In genomic region chr9:39198001-39198709, GRCh38 we compare ENCODE assay signal across 7 cellular contexts.
DNase-seq lines count a peak whose midpoint lies in the region; ATAC-seq, FAIRE-seq and TF ChIP-seq lines count a peak whose summit lies in the region.
"Not testable (repeated sequence)": the region's sequence is repeated elsewhere in the genome, so short reads cannot be mapped to it uniquely, and the experiment has no call there.

No MANE protein-coding gene starts in this region.

- not testable (repeated sequence) for FAIRE-seq in A549 (lab: Jason Lieb, UNC); endothelial cell of umbilical vein (lab: Jason Lieb, UNC)

- not testable (repeated sequence) for H3K36me3 ChIP-seq in HCT116 (ENCODE audit: control insufficient read depth in 1 of 2, insufficient read depth in 2 of 2, low read length in 2 of 2); PC-3 (ENCODE audit: low read depth, low read length); Panc1 (ENCODE audit: control insufficient read depth, insufficient read depth, low read length); RWPE2 (ENCODE audit: low read depth); endothelial cell of umbilical vein (ENCODE audit: control insufficient read depth in 2 of 2, extremely low read depth in 1 of 2, insufficient read depth in 2 of 2, low read length in 2 of 2)

- H3K9me1 ChIP-seq in endothelial cell of umbilical vein (replicated peaks; ENCODE audit: control insufficient read depth, extremely low read depth, insufficient read depth, low read length): not testable (repeated sequence)

- H3K79me2 ChIP-seq in HCT116 (ENCODE audit: insufficient read depth, low read length); PC-3 (ENCODE audit: low read length); endothelial cell of umbilical vein (ENCODE audit: control insufficient read depth, insufficient read depth, low read length): not testable (repeated sequence)

- POLR2A ChIA-PET in A549 (lab: Yijun Ruan, JAX); HCT116 (lab: Charles Lee); PC-3 (lab: Charles Lee; ENCODE audit: unreplicated experiment); Panc1 (lab: Charles Lee); endothelial cell of umbilical vein (lab: Charles Lee): not testable (repeated sequence)

- TF ChIP-seq POLR2A in A549 (IDR thresholded peaks at IDR 0.05; ENCODE audit: low read length); HCT116 (IDR thresholded peaks at IDR 0.05; ENCODE audit: borderline replicate concordance, extremely low read depth, insufficient read depth, insufficient read length); endothelial cell of umbilical vein (IDR thresholded peaks at IDR 0.05; ENCODE audit: low read depth, low read length): not testable (repeated sequence)

- not testable (repeated sequence) for TF ChIP-seq EP300 in A549 (IDR thresholded peaks at IDR 0.05)

- no CpG with 5 or more reads among the region's 7 CpGs for WGBS in A549 (ENCODE audit: missing lambda C conversion rate)

- not testable (repeated sequence) for BruUV-seq in HCT116 (replicated peaks; lab: Mats Ljungman, UMichigan); PC-3 (replicated peaks; lab: Mats Ljungman, UMichigan); Panc1 (replicated peaks; lab: Mats Ljungman, UMichigan)
- BruUV-seq in endothelial cell of umbilical vein (replicated peaks; lab: Mats Ljungman, UMichigan): TSS peak; percentile 88

- RAD21 ChIA-PET in HCT116 (lab: Charles Lee; ENCODE audit: low non-redundant PET in 1 of 2, low total read pairs in 2 of 2, uncharacterized antibody in 2 of 2, unreplicated experiment in 2 of 2): not testable (repeated sequence)

- DNase-seq in A549 (ENCODE audit: low read depth in 1 of 2, low spot score in 1 of 2); HCT116 (ENCODE audit: low read depth, low spot score); PC-3; Panc1 (ENCODE audit: low read depth, low spot score); RWPE2 (ENCODE audit: low spot score); endothelial cell of umbilical vein (ENCODE audit: low read depth, low spot score); foreskin keratinocyte: not testable (repeated sequence)

- not testable (repeated sequence) for H2AFZ ChIP-seq in HCT116 (ENCODE audit: low read depth, low read length, poor library complexity, severe bottlenecking); PC-3 (ENCODE audit: low read length); endothelial cell of umbilical vein (ENCODE audit: low read depth, low read length)

- not testable (repeated sequence) for H3K9me3 ChIP-seq in A549; HCT116 (ENCODE audit: control insufficient read depth in 1 of 2, insufficient read depth in 1 of 2, low read depth in 1 of 2, low read length in 2 of 2); PC-3 (ENCODE audit: low read length); Panc1 (ENCODE audit: control insufficient read depth, insufficient read depth, low read depth, low read length); RWPE2 (ENCODE audit: severe bottlenecking); endothelial cell of umbilical vein (replicated peaks; ENCODE audit: control insufficient read depth, insufficient read depth, low read length)

- CTCF ChIA-PET in A549 (lab: Yijun Ruan, JAX); HCT116 (lab: Charles Lee); PC-3 (lab: Charles Lee); Panc1 (lab: Charles Lee); endothelial cell of umbilical vein (lab: Charles Lee): not testable (repeated sequence)

- not testable (repeated sequence) for H3K4me1 ChIP-seq in A549; HCT116 (ENCODE audit: control insufficient read depth in 1 of 2, insufficient read depth in 2 of 2, low read length in 2 of 2); PC-3 (ENCODE audit: insufficient read depth, low read length); Panc1 (ENCODE audit: control insufficient read depth, insufficient read depth, low read length); RWPE2 (ENCODE audit: insufficient read depth, poor library complexity, severe bottlenecking); endothelial cell of umbilical vein (ENCODE audit: control insufficient read depth, extremely low read depth, insufficient read depth, low read length); foreskin keratinocyte

- intact Hi-C loops in HCT116 (cut with micrococcal nuclease); PC-3 (cut with micrococcal nuclease); Panc1 (cut with micrococcal nuclease; ENCODE audit: unreplicated experiment); endothelial cell of umbilical vein (cut with micrococcal nuclease): not testable (repeated sequence)

- H3K9ac ChIP-seq in HCT116 (ENCODE audit: low read length); PC-3 (ENCODE audit: low read length); endothelial cell of umbilical vein (replicated peaks; ENCODE audit: extremely low read depth, insufficient read depth, low read length): not testable (repeated sequence)

- H3K27ac ChIP-seq in A549; HCT116 (ENCODE audit: low read depth, low read length); PC-3 (ENCODE audit: low read length); Panc1 (ENCODE audit: low read length); RWPE2 (ENCODE audit: poor library complexity, severe bottlenecking); endothelial cell of umbilical vein (ENCODE audit: insufficient read depth, low read depth, low read length); foreskin keratinocyte: not testable (repeated sequence)

- H3K9me2 ChIP-seq in HCT116 (ENCODE audit: insufficient read depth); PC-3 (replicated peaks; ENCODE audit: low read length): not testable (repeated sequence)

- not testable (repeated sequence) for H4K20me1 ChIP-seq in HCT116 (ENCODE audit: insufficient read depth); PC-3 (ENCODE audit: low read length); endothelial cell of umbilical vein (replicated peaks; ENCODE audit: control insufficient read depth, extremely low read depth, insufficient read depth, low read length)

- ATAC-seq in A549: peak; percentile 70 to 82
- ATAC-seq in HCT116: peak; percentile 75
- ATAC-seq in PC-3: peak; percentile 71
- ATAC-seq in Panc1: peak; percentile 89
- peak; percentile 67; the same call in 2 of the 3 replicates for ATAC-seq in RWPE2 (ENCODE audit: low read depth)
- peak; percentile 78 for ATAC-seq in foreskin keratinocyte

- in situ Hi-C loops in Panc1 (cut with HindIII; ENCODE audit: low pct_unique_long_range_greater_than_20kb, low sequenced_read_pairs): not testable (repeated sequence)

- H3F3A ChIP-seq in PC-3 (ENCODE audit: low read length, unreplicated experiment): not testable (repeated sequence)

- not testable (repeated sequence) for TF ChIP-seq CTCF in A549 (IDR thresholded peaks at IDR 0.05); HCT116 (IDR thresholded peaks at IDR 0.05 in 2 of 3, conservative IDR thresholded peaks at IDR 0.05 in 1 of 3; ENCODE audit: borderline replicate concordance in 1 of 3, insufficient read depth in 1 of 3, low read depth in 2 of 3, low read length in 2 of 3); PC-3 (conservative IDR thresholded peaks at IDR 0.05; ENCODE audit: low read depth, low read length); Panc1 (IDR thresholded peaks at IDR 0.05); RWPE2 (IDR thresholded peaks at IDR 0.05; ENCODE audit: poor library complexity, severe bottlenecking); endothelial cell of umbilical vein (IDR thresholded peaks at IDR 0.05; ENCODE audit: extremely low read depth in 1 of 2, insufficient read depth in 1 of 2, low read depth in 1 of 2, low read length in 2 of 2); foreskin keratinocyte (conservative IDR thresholded peaks at IDR 0.05)

- dilution Hi-C loops in endothelial cell of umbilical vein (cut with MboI; ENCODE audit: extremely low pct_ligation_motif_present, low sequenced_read_pairs): not testable (repeated sequence)

- not testable (repeated sequence) for TF ChIP-seq RAD21 in A549 (conservative IDR thresholded peaks at IDR 0.05 in 1 of 2, IDR thresholded peaks at IDR 0.05 in 1 of 2); HCT116 (IDR thresholded peaks at IDR 0.05; ENCODE audit: low read depth)

- not testable (repeated sequence) for H3K4me3 ChIP-seq in A549; HCT116 (replicated peaks in 1 of 2; ENCODE audit: low read depth in 1 of 2, low read length in 2 of 2); PC-3 (ENCODE audit: low read length); Panc1 (ENCODE audit: low read depth in 2 of 2, low read length in 2 of 2); RWPE2 (ENCODE audit: severe bottlenecking); endothelial cell of umbilical vein (replicated peaks in 1 of 3; ENCODE audit: insufficient read depth in 1 of 3, low read depth in 1 of 3, low read length in 3 of 3)

- H3K27me3 ChIP-seq in HCT116 (ENCODE audit: insufficient read depth, low read length); PC-3 (ENCODE audit: low read length); Panc1 (ENCODE audit: control insufficient read depth, insufficient read depth, low read length); RWPE2 (ENCODE audit: insufficient read depth, poor library complexity, severe bottlenecking); endothelial cell of umbilical vein (ENCODE audit: control insufficient read depth in 2 of 2, insufficient read depth in 2 of 2, low read length in 2 of 2); foreskin keratinocyte: not testable (repeated sequence)

- H3K4me2 ChIP-seq in A549; HCT116 (ENCODE audit: low read length); PC-3 (ENCODE audit: low read length); endothelial cell of umbilical vein (ENCODE audit: insufficient read depth, low read length): not testable (repeated sequence)
